17 cellular contexts compared by ENCODE assay signal in genomic region chr1:86520789-86521521, GRCh38. TPM values are rescaled to one million over a fixed set of nuclear protein-coding genes. Genes with fewer than 3 reads are reported as not detected.
DNase-seq lines count a peak whose midpoint lies in the region; TF ChIP-seq lines count a peak whose summit lies in the region.
"Had no signal": no experiment of that assay in that cellular context is flagged by ENCODE, and none has a peak within 500 bp of the region (broad histone marks: within the 10 kb centered on the region; RNA-seq: fewer than 3 reads in every experiment).

No MANE protein-coding gene starts in this region.

- no peaks in the 10 kb centered on the region for H3K36me3 Mint-ChIP-seq in type B pancreatic cell
- H3K36me3 Mint-ChIP-seq: IgD-negative memory B cell had no signal

- H4K91ac ChIP-seq in trophoblast cell (ENCODE audit: low read depth, low read length), result no peak overlapping the region

- no peaks in the 10 kb centered on the region for H3K4me1 Mint-ChIP-seq in type B pancreatic cell (ENCODE audit: unreplicated experiment)
- H3K4me1 Mint-ChIP-seq: IgD-negative memory B cell had no signal

- peak; percentile 19 for DNase-seq in OCI-M1 (lab: John Stamatoyannopoulos, UW)
- DNase-seq in colonic mucosa, result no peak
- no peak for DNase-seq in esophagus squamous epithelium (lab: John Stamatoyannopoulos, UW)
- no peak for DNase-seq in trophoblast cell
- no peak for DNase-seq in type B pancreatic cell (ENCODE audit: extremely low spot score, unreplicated experiment)
- DNase-seq: ACHN; AML-193; Caco-2; CD4-positive, alpha-beta T cell; H9 had no signal

- H3K9ac ChIP-seq in colonic mucosa (ENCODE audit: low read depth in 2 of 2, low read length in 2 of 2), result no peak overlapping the region
- no peak overlapping the region for H3K9ac ChIP-seq in mucosa of rectum (ENCODE audit: low read depth in 1 of 2, low read length in 2 of 2)
- H3K9ac ChIP-seq in trophoblast cell (ENCODE audit: low read length), result no peak overlapping the region

- no peak overlapping the region for H3K4me3 Mint-ChIP-seq in type B pancreatic cell
- H3K4me3 Mint-ChIP-seq: CD4-positive, alpha-beta T cell; H9; IgD-negative memory B cell had no signal

- H3K9me3 Mint-ChIP-seq in type B pancreatic cell, result no peaks in the 10 kb centered on the region
- H3K9me3 Mint-ChIP-seq: CD4-positive, alpha-beta T cell had no signal

- TF ChIP-seq POLR2A in esophagus squamous epithelium (IDR thresholded peaks at IDR 0.05), result no peak

- 74 to 84% methylated on average over 4 of the region's 4 CpGs for WGBS in esophagus squamous epithelium, 2 donors
- WGBS in trophoblast cell (ENCODE audit: extremely low coverage, insufficient coverage, insufficient read length), result no CpG with 5 or more reads among the region's 4 CpGs

- TF ChIP-seq CTCF in colonic mucosa (IDR thresholded peaks at IDR 0.05) (no peak), esophagus squamous epithelium (IDR thresholded peaks at IDR 0.05) (no peak), type B pancreatic cell (conservative IDR thresholded peaks at IDR 0.05) (no peak)

- H3K4me3 ChIP-seq in colonic mucosa, result no peak overlapping the region
- H3K4me3 ChIP-seq in mucosa of rectum (ENCODE audit: low read length in 2 of 2), result no peak overlapping the region
- H3K4me3 ChIP-seq in esophagus squamous epithelium, result no peak overlapping the region
- no peak overlapping the region for H3K4me3 ChIP-seq in trophoblast cell (ENCODE audit: low read depth, low read length)

- no peak overlapping the region for H2BK5ac ChIP-seq in trophoblast cell (ENCODE audit: low read depth, low read length, poor library complexity)

- H3K23ac ChIP-seq in trophoblast cell (ENCODE audit: low read length), result no peak overlapping the region

- no peak overlapping the region for H3K18ac ChIP-seq in trophoblast cell (ENCODE audit: low read length)

- H4K8ac ChIP-seq in trophoblast cell (ENCODE audit: low read depth, low read length), result no peak overlapping the region

- H3K27ac ChIP-seq in colonic mucosa (peak overlapping the region; percentile 45), mucosa of rectum (ENCODE audit: low read depth in 2 of 2, low read length in 2 of 2) (peak overlapping the region; percentile 62 to 63), esophagus squamous epithelium (no peak overlapping the region), trophoblast cell (ENCODE audit: low read depth, low read length) (no peak overlapping the region)
- H3K27ac ChIP-seq: C4-2B, HL-60 had no signal

- H3K36me3 ChIP-seq in colonic mucosa (no peaks in the 10 kb centered on the region), mucosa of rectum (ENCODE audit: control insufficient read depth in 2 of 2, insufficient read depth in 2 of 2, low read length in 2 of 2) (no peaks in the 10 kb centered on the region), esophagus squamous epithelium (no peaks in the 10 kb centered on the region), trophoblast cell (ENCODE audit: control insufficient read depth in 1 of 2, insufficient read depth in 2 of 2, low read length in 2 of 2) (no peaks in the 10 kb centered on the region)

- H2BK12ac ChIP-seq in trophoblast cell (ENCODE audit: low read length), result no peak overlapping the region

- no peak overlapping the region for H2AFZ ChIP-seq in trophoblast cell (ENCODE audit: insufficient read depth, low read length, poor library complexity)

- H3K27me3 ChIP-seq in colonic mucosa, result no peaks in the 10 kb centered on the region
- H3K27me3 ChIP-seq in mucosa of rectum (ENCODE audit: control insufficient read depth in 2 of 2, insufficient read depth in 2 of 2, low read length in 2 of 2), result no peaks in the 10 kb centered on the region
- H3K27me3 ChIP-seq in esophagus squamous epithelium, result no peaks in the 10 kb centered on the region
- H3K27me3 ChIP-seq in trophoblast cell (ENCODE audit: insufficient read depth, low read length), result no peaks in the 10 kb centered on the region

- H2AK5ac ChIP-seq in trophoblast cell (ENCODE audit: low read length), result no peak overlapping the region

- H2BK120ac ChIP-seq in trophoblast cell (ENCODE audit: insufficient read depth, low read length, poor library complexity), result no peak overlapping the region

- H3K4me2 ChIP-seq in trophoblast cell (ENCODE audit: low read length), result no peak overlapping the region

- H3K4me1 ChIP-seq in colonic mucosa (no peaks in the 10 kb centered on the region), mucosa of rectum (ENCODE audit: control insufficient read depth in 2 of 2, insufficient read depth in 2 of 2, low read length in 2 of 2) (peaks cover 0 to 7% of the 10 kb centered on the region in 2 donors), esophagus squamous epithelium (peaks cover 0 to 27% (median 0%) of the 10 kb centered on the region in 3 donors), trophoblast cell (ENCODE audit: control insufficient read depth in 1 of 2, insufficient read depth in 2 of 2, low read length in 2 of 2) (peaks cover 2% of the 10 kb centered on the region in 2 experiments)

- intact Hi-C loops in colonic mucosa (cut with DNase I), result no loop called here
- intact Hi-C loops in esophagus squamous epithelium (cut with DNase I), result no loop called here

- no peaks in the 10 kb centered on the region for H3K27me3 Mint-ChIP-seq in type B pancreatic cell
- H3K27me3 Mint-ChIP-seq: CD4-positive, alpha-beta T cell; IgD-negative memory B cell had no signal

- H3K9me3 ChIP-seq in colonic mucosa, result no peaks in the 10 kb centered on the region
- no peaks in the 10 kb centered on the region for H3K9me3 ChIP-seq in mucosa of rectum (ENCODE audit: control insufficient read depth in 2 of 2, low read length in 2 of 2)
- no peaks in the 10 kb centered on the region for H3K9me3 ChIP-seq in esophagus squamous epithelium
- peaks cover 6% of the 10 kb centered on the region for H3K9me3 ChIP-seq in trophoblast cell (ENCODE audit: insufficient read depth, low read depth, low read length)
- H3K9me3 ChIP-seq: Caco-2 had no signal

- no peak overlapping the region for H3K4ac ChIP-seq in trophoblast cell (ENCODE audit: low read depth, low read length)

- H4K12ac ChIP-seq in trophoblast cell (ENCODE audit: low read depth, low read length), result no peak overlapping the region

- H3K79me2 ChIP-seq in trophoblast cell (ENCODE audit: control insufficient read depth, insufficient read depth, low read length, poor library complexity), result no peaks in the 10 kb centered on the region

- H3K79me1 ChIP-seq in trophoblast cell (ENCODE audit: low read length), result no peaks in the 10 kb centered on the region

- H3K27ac Mint-ChIP-seq in type B pancreatic cell, result no peak overlapping the region
- H3K27ac Mint-ChIP-seq: CD4-positive, alpha-beta T cell; H9; IgD-negative memory B cell had no signal

- H3K14ac ChIP-seq in trophoblast cell (ENCODE audit: low read length), result no peak overlapping the region

RNA-seq across cellular contexts. Expression of gene CLCA4, which starts 25.9 kb away (rescaled TPM):
- total RNA-seq in colonic mucosa (100 to 1,000 TPM; 194 to 426 TPM), esophagus squamous epithelium (100 to 1,000 TPM; 135 to 639 (median 439) TPM), type B pancreatic cell (ENCODE audit: low replicate concordance) (0.10 TPM in 1 of 2 replicates, not detected in the other)
- polyA plus RNA-seq in trophoblast cell (2013), result not detected in 2 replicates
- total RNA-seq: Caco-2; CD4-positive, alpha-beta T cell; H1; H9; HT1080 had no signal
- polyA plus RNA-seq: BJ, H1 had no signal

RNA-seq across cellular contexts. Expression of gene CLCA1, which starts 52.2 kb away (rescaled TPM):
- total RNA-seq in colonic mucosa, result 1,000 to 10,000 TPM in 1 of 2 donors, 100 to 1,000 TPM in 1; 938 to 1,116 TPM
- total RNA-seq in esophagus squamous epithelium, result not detected
- not detected in 2 replicates for polyA plus RNA-seq in trophoblast cell (2013)
- 4.9 and 10.1 TPM in 2 replicates for total RNA-seq in type B pancreatic cell (ENCODE audit: low replicate concordance)
- total RNA-seq: Caco-2; CD4-positive, alpha-beta T cell; H1; H9; HT1080 had no signal
- polyA plus RNA-seq: BJ, H1, IgD-negative memory B cell had no signal

Comparison
In these comparisons a context has a peak if more than half of its experiments do, and no peak if none do; other contexts are left out.
1. H3K27ac ChIP-seq: peak in colonic mucosa (single experiment) and mucosa of rectum (2 of 2); none in esophagus squamous epithelium (0 of 4) and trophoblast cell (single experiment).
2. RNA of gene CLCA4, which starts 25.9 kb away (total RNA-seq): 135 to 639 TPM in esophagus squamous epithelium and 194 to 426 TPM in colonic mucosa; 0.10 TPM in type B pancreatic cell; every median in the first group is over 100 times any median in the second.
3. RNA of gene CLCA1, which starts 52.2 kb away (total RNA-seq): 938 to 1,116 TPM in colonic mucosa; 4.9 to 10.1 TPM in type B pancreatic cell and not detected in esophagus squamous epithelium; every median in the first group is over 10 times any median in the second.